Comparison of ENCODE assay signal across 15 cellular contexts in genomic region chr10:58943960-58944359, GRCh38.
DNase-seq lines count a peak whose midpoint lies in the region; ATAC-seq and TF ChIP-seq lines count a peak whose summit lies in the region.
"Had no signal": no experiment of that assay in that cellular context is flagged by ENCODE, and none has a peak within 500 bp of the region (broad histone marks: within the 10 kb centered on the region; RNA-seq: fewer than 3 reads in every experiment).

No MANE protein-coding gene starts in this region.

- peak; percentile 26 for ATAC-seq in Right ventricle myocardium inferior
- no peak for ATAC-seq in heart left ventricle
- no peak for ATAC-seq in GM18873 (IDR thresholded peaks at IDR 0.05; ENCODE audit: low FRiP score, unreplicated experiment)
- no peak for ATAC-seq in GM18861 (IDR thresholded peaks at IDR 0.05; ENCODE audit: unreplicated experiment)
- ATAC-seq: A549 had no signal

- intact Hi-C loops in Right ventricle myocardium inferior (cut with DNase I) = no loop called here
- intact Hi-C loops in heart left ventricle (cut with DNase I) = no loop called here
- intact Hi-C loops in esophagus muscularis mucosa (cut with DNase I) = no loop called here

- TF ChIP-seq POLR2A in heart left ventricle (IDR thresholded peaks at IDR 0.05) = no peak
- no peak for TF ChIP-seq POLR2A in esophagus muscularis mucosa (IDR thresholded peaks at IDR 0.05; ENCODE audit: low read depth)

- TF ChIP-seq EP300 in esophagus muscularis mucosa (IDR thresholded peaks at IDR 0.05) = no peak

- peaks cover 0 to 14% (median 0%) of the 10 kb centered on the region in 12 donors for H3K4me1 ChIP-seq in heart left ventricle
- H3K4me1 ChIP-seq in ACC112 (ENCODE audit: control insufficient read depth, insufficient read depth, low read length, unreplicated experiment) = peaks cover 23% of the 10 kb centered on the region
- peaks cover 0 to 8% (median 0%) of the 10 kb centered on the region in 4 donors for H3K4me1 ChIP-seq in esophagus muscularis mucosa
- H3K4me1 ChIP-seq: A549, BLaER1 had no signal

- H2AFZ ChIP-seq in ACC112 (ENCODE audit: low read length, unreplicated experiment) = peak overlapping the region; percentile 35

- TF ChIP-seq CTCF in heart left ventricle (IDR thresholded peaks at IDR 0.05) (no peak), esophagus muscularis mucosa (IDR thresholded peaks at IDR 0.05) (no peak)

- H3K27ac ChIP-seq in heart left ventricle = no peak overlapping the region
- H3K27ac ChIP-seq in ACC112 (ENCODE audit: low read depth, low read length) = peak overlapping the region; percentile 76
- H3K27ac ChIP-seq in esophagus muscularis mucosa (replicated peaks in 1 of 4) = peak overlapping the region in 3 of 4 donors; percentile 24 to 45 (median 30)
- H3K27ac ChIP-seq: 22Rv1, A549, BLaER1 had no signal

- no peaks in the 10 kb centered on the region for H3K36me3 ChIP-seq in heart left ventricle
- H3K36me3 ChIP-seq in ACC112 (ENCODE audit: insufficient read depth, low read length) = no peaks in the 10 kb centered on the region
- H3K36me3 ChIP-seq in esophagus muscularis mucosa = no peaks in the 10 kb centered on the region
- H3K36me3 ChIP-seq: BLaER1 had no signal

- DNase-seq in Right ventricle myocardium inferior (ENCODE audit: missing footprints) (no peak), heart left ventricle (no peak), esophagus muscularis mucosa (ENCODE audit: extremely low spot score) (no peak), superior temporal gyrus (ENCODE audit: extremely low spot score) (peak; percentile 36), NCI-H69 (lab: John Stamatoyannopoulos, UW) (no peak)
- DNase-seq: CD4-positive, alpha-beta memory T cell; DMS79 treated with DMSO at 0.1 percent for 48 hours; GF-D8; H9 had no signal

- H3K9me3 ChIP-seq in heart left ventricle (peaks cover 0 to 6% (median 0%) of the 10 kb centered on the region in 12 donors), esophagus muscularis mucosa (peaks cover 0 to 4% (median 0%) of the 10 kb centered on the region in 4 donors)
- H3K9me3 ChIP-seq: A549, BLaER1 had no signal

- H3K4me3 ChIP-seq in heart left ventricle (no peak overlapping the region), ACC112 (ENCODE audit: low read depth, low read length) (no peak overlapping the region), esophagus muscularis mucosa (no peak overlapping the region)
- H3K4me3 ChIP-seq: A549, BLaER1 had no signal

- no peaks in the 10 kb centered on the region for H3K27me3 ChIP-seq in heart left ventricle
- H3K27me3 ChIP-seq in ACC112 (ENCODE audit: insufficient read depth, low read length) = no peaks in the 10 kb centered on the region
- no peaks in the 10 kb centered on the region for H3K27me3 ChIP-seq in esophagus muscularis mucosa
- H3K27me3 ChIP-seq: BLaER1 had no signal

- no peaks in the 10 kb centered on the region for H3K79me2 ChIP-seq in ACC112 (ENCODE audit: control insufficient read depth, insufficient read depth, low read length, unreplicated experiment)

Comparison
In these comparisons a context has a peak if more than half of its experiments do, and no peak if none do; other contexts are left out.
1. H3K27ac ChIP-seq: peak in ACC112 (single experiment) and esophagus muscularis mucosa (3 of 4); none in heart left ventricle (0 of 12).